22 cellular contexts compared by ENCODE assay signal in genomic region chr12:66603458-66603857, GRCh38.
A peak's percentile ranks its signal among the peaks of the same experiment; 100 is the strongest.
DNase-seq lines count a peak whose midpoint lies in the region; TF ChIP-seq lines count a peak whose summit lies in the region.
"Had no signal": no experiment of that assay in that cellular context is flagged by ENCODE, and none has a peak within 500 bp of the region (broad histone marks: within the 10 kb centered on the region; RNA-seq: fewer than 3 reads in every experiment).

No MANE protein-coding gene starts in this region.

- H3K9me3 Mint-ChIP-seq in nephron, result no peaks in the 10 kb centered on the region
- H3K9me3 Mint-ChIP-seq: activated naive CD8-positive, alpha-beta T cell treated with anti-CD3 and anti-CD28 coated beads, Interleukin-2, amount 50 U/mL, for 24 hours had no signal

- H2AFZ ChIP-seq in OCI-LY7 (ENCODE audit: low read length), result peak overlapping the region; percentile 88; the same call in 1 of the 2 replicates
- no peak overlapping the region for H2AFZ ChIP-seq in SK-N-SH (ENCODE audit: low read depth)

- no peaks in the 10 kb centered on the region for H3K27me3 ChIP-seq in SK-N-SH (ENCODE audit: insufficient read depth)
- H3K27me3 ChIP-seq: heart left ventricle had no signal

- no peaks in the 10 kb centered on the region for H3K79me2 ChIP-seq in OCI-LY7 (ENCODE audit: insufficient read depth, low read depth, low read length)
- no peaks in the 10 kb centered on the region for H3K79me2 ChIP-seq in SK-N-SH (ENCODE audit: insufficient read depth)

- H3K9me2 ChIP-seq in OCI-LY7 (ENCODE audit: insufficient read depth, low read length) (no peaks in the 10 kb centered on the region), SK-N-SH (no peaks in the 10 kb centered on the region)

- WGBS in SK-N-SH (ENCODE audit: low lambda C conversion rate), result 4% methylated on average over 2 of the region's 2 CpGs

- H3K4me1 ChIP-seq in OCI-LY7 (ENCODE audit: insufficient read depth, low read length, poor library complexity, severe bottlenecking) (peaks cover 57% of the 10 kb centered on the region), SK-N-SH (ENCODE audit: control insufficient read depth in 1 of 2, insufficient read depth in 2 of 2, low read depth in 1 of 2, low read length in 1 of 2) (peaks cover 0 to 2% of the 10 kb centered on the region in 2 experiments; a peak in 1 of 4 replicates)
- H3K4me1 ChIP-seq: heart left ventricle, prostate gland had no signal

- H3F3A ChIP-seq in SK-N-SH (replicated peaks; ENCODE audit: insufficient read depth), result no peaks in the 10 kb centered on the region

- no peaks in the 10 kb centered on the region for H3K27me3 Mint-ChIP-seq in nephron (ENCODE audit: low read depth)
- H3K27me3 Mint-ChIP-seq: activated naive CD8-positive, alpha-beta T cell treated with anti-CD3 and anti-CD28 coated beads, Interleukin-2, amount 50 U/mL, for 24 hours had no signal

- peak; percentile 23 for DNase-seq in DMS79 treated with DMSO at 0.1 percent for 48 hours (lab: John Stamatoyannopoulos, UW)
- DNase-seq in DMS79 (lab: John Stamatoyannopoulos, UW), result no peak
- DNase-seq in NCI-H2107 (lab: John Stamatoyannopoulos, UW), result peak; percentile 49
- no peak for DNase-seq in OCI-LY7 (ENCODE audit: low spot score)
- no peak for DNase-seq in head of caudate nucleus
- no peak for DNase-seq in SK-N-SH
- DNase-seq in stimulated activated CD4-positive, alpha-beta T cell treated with anti-CD3 and anti-CD28 coated beads, Interleukin-4, amount 100 ng/mL, for 24 hours, result no peak
- DNase-seq: activated CD8-positive, alpha-beta memory T cell treated with anti-CD3 and anti-CD28 coated beads for 24 hours; activated gamma-delta T cell; activated naive CD8-positive, alpha-beta T cell treated with anti-CD3 and anti-CD28 coated beads, Interleukin-2, amount 50 U/mL, for 24 hours; activated T-cell treated with anti-CD3 and anti-CD28 coated beads, Interleukin-2, amount 50 U/mL, for 1 hour; CD4-positive, alpha-beta memory T cell; DND-41; GOT3; heart left ventricle; mesenchymal stem cell; NCI-H1092; NCI-H2227 treated with DMSO at 0.1 percent for 48 hours; stimulated activated CD8-positive, alpha-beta memory T cell treated with anti-CD3 and anti-CD28 coated beads, Interleukin-4, amount 100 ng/mL, for 48 hours had no signal

- H3K4me2 ChIP-seq in OCI-LY7 (ENCODE audit: low read length) (peak overlapping the region; percentile 54; the same call in 1 of the 2 replicates), SK-N-SH (no peak overlapping the region)

- H3K9me3 ChIP-seq in OCI-LY7 (ENCODE audit: low read length) (no peaks in the 10 kb centered on the region), SK-N-SH (no peaks in the 10 kb centered on the region)
- H3K9me3 ChIP-seq: heart left ventricle, prostate gland had no signal

- H3K36me3 Mint-ChIP-seq in nephron (ENCODE audit: low read depth), result no peaks in the 10 kb centered on the region
- H3K36me3 Mint-ChIP-seq: CD4-positive, alpha-beta memory T cell had no signal

- H3K4me3 Mint-ChIP-seq in nephron, result no peak overlapping the region
- H3K4me3 Mint-ChIP-seq: activated naive CD8-positive, alpha-beta T cell treated with anti-CD3 and anti-CD28 coated beads, Interleukin-2, amount 50 U/mL, for 24 hours; CD4-positive, alpha-beta memory T cell had no signal

- no peak for TF ChIP-seq EP300 in SK-N-SH (IDR thresholded peaks at IDR 0.05; ENCODE audit: borderline replicate concordance in 1 of 2, low read depth in 1 of 2, low read length in 1 of 2)

- no peak for TF ChIP-seq CTCF in OCI-LY7 (conservative IDR thresholded peaks at IDR 0.05; ENCODE audit: low read length)
- TF ChIP-seq CTCF in nephron (IDR thresholded peaks at IDR 0.05; ENCODE audit: unreplicated experiment in 3 of 3), result no peak
- TF ChIP-seq CTCF in SK-N-SH (IDR thresholded peaks at IDR 0.05), result no peak

- no peaks in the 10 kb centered on the region for H4K20me1 ChIP-seq in OCI-LY7 (ENCODE audit: insufficient read depth, low read length)
- H4K20me1 ChIP-seq in SK-N-SH (ENCODE audit: insufficient read depth), result no peaks in the 10 kb centered on the region

- H3K9ac ChIP-seq in SK-N-SH, result no peak overlapping the region

- H3K27ac Mint-ChIP-seq in nephron, result peak overlapping the region; percentile 50 to 68 (median 59)
- H3K27ac Mint-ChIP-seq: activated naive CD8-positive, alpha-beta T cell treated with anti-CD3 and anti-CD28 coated beads, Interleukin-2, amount 50 U/mL, for 24 hours; CD4-positive, alpha-beta memory T cell had no signal

- TF ChIP-seq RAD21 in SK-N-SH (IDR thresholded peaks at IDR 0.05; ENCODE audit: low read length), result no peak

- H3K36me3 ChIP-seq in OCI-LY7 (ENCODE audit: insufficient read depth, low read length) (no peaks in the 10 kb centered on the region), SK-N-SH (replicated peaks in 1 of 2; ENCODE audit: control insufficient read depth in 1 of 2, insufficient read depth in 2 of 2, low read length in 1 of 2) (no peaks in the 10 kb centered on the region)
- H3K36me3 ChIP-seq: heart left ventricle, prostate gland had no signal

- intact Hi-C loops in OCI-LY7 (cut with micrococcal nuclease; ENCODE audit: unreplicated experiment) (no loop called here), head of caudate nucleus (cut with DNase I) (no loop called here)

- H3K4me3 ChIP-seq in OCI-LY7 (ENCODE audit: low read depth, low read length, poor library complexity, severe bottlenecking) (no peak overlapping the region), SK-N-SH (ENCODE audit: low read depth in 2 of 2, low read length in 1 of 2) (no peak overlapping the region)
- H3K4me3 ChIP-seq: heart left ventricle, prostate gland had no signal

- CTCF ChIA-PET in OCI-LY7 (lab: Charles Lee; ENCODE audit: unreplicated experiment), result no interaction called here
- CTCF ChIA-PET in SK-N-SH (lab: Yijun Ruan, JAX), result no interaction called here

- no TSS peak for BruUV-seq in OCI-LY7 (replicated peaks; lab: Mats Ljungman, UMichigan)

- POLR2A ChIA-PET in OCI-LY7 (lab: Charles Lee) (interaction anchor here (0.7 to 5.3 kb wide), 9 partner anchors 8 to 1221 kb away, joined by 3 to 27 read pairs (median 4); no protein-coding TSS in a partner anchor), SK-N-SH (lab: Yijun Ruan, JAX) (no interaction called here)

- H3K27ac ChIP-seq in OCI-LY7 (ENCODE audit: low read depth, low read length, poor library complexity, severe bottlenecking), result no peak overlapping the region
- H3K27ac ChIP-seq in SK-N-SH (ENCODE audit: low read depth in 2 of 2, low read length in 1 of 2), result no peak overlapping the region
- H3K27ac ChIP-seq: 22Rv1, heart left ventricle, prostate gland had no signal

- H3K4me1 Mint-ChIP-seq in nephron, result peaks cover 61% of the 10 kb centered on the region
- H3K4me1 Mint-ChIP-seq: activated naive CD8-positive, alpha-beta T cell treated with anti-CD3 and anti-CD28 coated beads, Interleukin-2, amount 50 U/mL, for 24 hours; CD4-positive, alpha-beta memory T cell had no signal

TF ChIP-seq in SK-N-SH, 30 proteins besides CTCF, POLR2A, EP300 and RAD21:
- TF ChIP-seq USF2 (IDR thresholded peaks at IDR 0.05; ENCODE audit: borderline replicate concordance, low read depth, low read length) (no peak), IRF3 (IDR thresholded peaks at IDR 0.05; ENCODE audit: low read depth, low read length) (no peak), EZH2phosphoT487 (IDR thresholded peaks at IDR 0.05; ENCODE audit: borderline replicate concordance, low read depth) (no peak), TCF12 (IDR thresholded peaks at IDR 0.05) (no peak), ELF1 (IDR thresholded peaks at IDR 0.05) (no peak), FOXM1 (IDR thresholded peaks at IDR 0.05; ENCODE audit: low read depth) (no peak)

Comparison
In these comparisons a context has a peak if more than half of its experiments do, and no peak if none do; other contexts are left out.
1. DNase-seq: peak in DMS79 treated with DMSO at 0.1 percent for 48 hours (single experiment) and NCI-H2107 (single experiment); none in DMS79 (single experiment), OCI-LY7 (single experiment), head of caudate nucleus (0 of 42), SK-N-SH (single experiment) and stimulated activated CD4-positive, alpha-beta T cell treated with anti-CD3 and anti-CD28 coated beads, Interleukin-4, amount 100 ng/mL, for 24 hours (single experiment).